In genomic region chr3:133572158-133573053, GRCh38 we compare ENCODE assay signal across 8 cellular contexts. TPM values are rescaled to one million over a fixed set of nuclear protein-coding genes. Genes with fewer than 3 reads are reported as not detected.
A peak's percentile ranks its signal among the peaks of the same experiment; 100 is the strongest.
DNase-seq lines count a peak whose midpoint lies in the region; ATAC-seq and TF ChIP-seq lines count a peak whose summit lies in the region.

No MANE protein-coding gene starts in this region.

- H3K27ac ChIP-seq in suprapubic skin: peak overlapping the region; percentile 81

- no peak for TF ChIP-seq EP300 in suprapubic skin (IDR thresholded peaks at IDR 0.05)

- ATAC-seq in HG03103 (IDR thresholded peaks at IDR 0.05; ENCODE audit: low read depth, unreplicated experiment): peak; percentile 22
- ATAC-seq in HG03280 (IDR thresholded peaks at IDR 0.05; ENCODE audit: unreplicated experiment): no peak
- no peak for ATAC-seq in GM19035 (IDR thresholded peaks at IDR 0.05; ENCODE audit: unreplicated experiment)

- no peaks in the 10 kb centered on the region for H3K9me3 Mint-ChIP-seq in activated T-helper 2 cell treated with anti-CD3 and anti-CD28 coated beads, Interferon-gamma antibody, Interleukin-2, Interleukin-4, amounts not matched to agents 10 μg/mL and 5 μg/mL and 100 μg/mL, durations not matched to agents 14 hours and 24 hours and 36 hours
- no peaks in the 10 kb centered on the region for H3K9me3 Mint-ChIP-seq in immature natural killer cell

- H3K27me3 Mint-ChIP-seq in activated T-helper 2 cell treated with anti-CD3 and anti-CD28 coated beads, Interferon-gamma antibody, Interleukin-2, Interleukin-4, amounts not matched to agents 10 μg/mL and 5 μg/mL and 100 μg/mL, durations not matched to agents 14 hours and 24 hours and 36 hours (ENCODE audit: low read depth): no peaks in the 10 kb centered on the region
- peaks cover 12 to 17% (median 14%) of the 10 kb centered on the region in 3 donors for H3K27me3 Mint-ChIP-seq in immature natural killer cell (ENCODE audit: low read depth in 3 of 3)

- H3K4me3 Mint-ChIP-seq in activated T-helper 2 cell treated with anti-CD3 and anti-CD28 coated beads, Interferon-gamma antibody, Interleukin-2, Interleukin-4, amounts not matched to agents 10 μg/mL and 5 μg/mL and 100 μg/mL, durations not matched to agents 14 hours and 24 hours and 36 hours (ENCODE audit: low read depth): peak overlapping the region; percentile 89
- peak overlapping the region; percentile 81 to 96 (median 89) for H3K4me3 Mint-ChIP-seq in immature natural killer cell

- H3K27me3 ChIP-seq in suprapubic skin: no peaks in the 10 kb centered on the region

- peaks cover 31% of the 10 kb centered on the region for H3K36me3 Mint-ChIP-seq in activated T-helper 2 cell treated with anti-CD3 and anti-CD28 coated beads, Interferon-gamma antibody, Interleukin-2, Interleukin-4, amounts not matched to agents 10 μg/mL and 5 μg/mL and 100 μg/mL, durations not matched to agents 14 hours and 24 hours and 36 hours (ENCODE audit: low read depth)
- H3K36me3 Mint-ChIP-seq in immature natural killer cell: peaks cover 10 to 19% (median 10%) of the 10 kb centered on the region in 3 donors

- no peak for DNase-seq in activated T-helper 2 cell treated with anti-CD3 and anti-CD28 coated beads, Interferon-gamma antibody, Interleukin-2, Interleukin-4, amounts not matched to agents 10 μg/mL and 5 μg/mL and 100 μg/mL, durations not matched to agents 14 hours and 24 hours and 36 hours (ENCODE audit: low spot score)
- peak; percentile 47 to 55 (median 54) for DNase-seq in immature natural killer cell
- no peak for DNase-seq in suprapubic skin (ENCODE audit: low spot score in 2 of 2)
- DNase-seq in NOMO-1 treated with DMSO at 0.1 percent for 48 hours (lab: John Stamatoyannopoulos, UW; ENCODE audit: unreplicated experiment): no peak

- intact Hi-C loops in activated T-helper 2 cell treated with anti-CD3 and anti-CD28 coated beads, Interferon-gamma antibody, Interleukin-2, Interleukin-4, amounts not matched to agents 10 μg/mL and 5 μg/mL and 100 μg/mL, durations not matched to agents 14 hours and 24 hours and 36 hours (cut with micrococcal nuclease): loop anchor here (1.0 to 2.0 kb wide), 9 partner anchors 66 to 1156 kb away; partner anchors contain the start of genes ANAPC13, DNAJC13, NPHP3 and RYK

- peaks cover 33% of the 10 kb centered on the region for H3K4me1 Mint-ChIP-seq in activated T-helper 2 cell treated with anti-CD3 and anti-CD28 coated beads, Interferon-gamma antibody, Interleukin-2, Interleukin-4, amounts not matched to agents 10 μg/mL and 5 μg/mL and 100 μg/mL, durations not matched to agents 14 hours and 24 hours and 36 hours (ENCODE audit: low read depth)
- H3K4me1 Mint-ChIP-seq in immature natural killer cell: peaks cover 46 to 57% of the 10 kb centered on the region in 2 donors

- 84% methylated on average over 19 of the region's 19 CpGs for WGBS in suprapubic skin

- no peaks in the 10 kb centered on the region for H3K9me3 ChIP-seq in suprapubic skin

- TF ChIP-seq POLR2A in suprapubic skin (IDR thresholded peaks at IDR 0.05): no peak

- peak overlapping the region; percentile 32 for H3K4me3 ChIP-seq in GM12875 (ENCODE audit: low read depth, low read length)
- H3K4me3 ChIP-seq in suprapubic skin: peak overlapping the region; percentile 89

- TF ChIP-seq CTCF in GM12875 (IDR thresholded peaks at IDR 0.05; ENCODE audit: borderline replicate concordance, insufficient read depth, low read depth, low read length): no peak
- TF ChIP-seq CTCF in suprapubic skin (IDR thresholded peaks at IDR 0.05): no peak

- peaks cover 38% of the 10 kb centered on the region for H3K4me1 ChIP-seq in suprapubic skin

- peak overlapping the region; percentile 100 for H3K27ac Mint-ChIP-seq in activated T-helper 2 cell treated with anti-CD3 and anti-CD28 coated beads, Interferon-gamma antibody, Interleukin-2, Interleukin-4, amounts not matched to agents 10 μg/mL and 5 μg/mL and 100 μg/mL, durations not matched to agents 14 hours and 24 hours and 36 hours
- peak overlapping the region; percentile 97 to 100 (median 99) for H3K27ac Mint-ChIP-seq in immature natural killer cell

- peaks cover 7% of the 10 kb centered on the region for H3K36me3 ChIP-seq in suprapubic skin

RNA-seq across cellular contexts. Expression of gene CDV3, which starts 1.1 kb away (rescaled TPM):
- 288 and 295 TPM in 2 replicates for total RNA-seq in activated T-helper 2 cell treated with anti-CD3 and anti-CD28 coated beads, Interferon-gamma antibody, Interleukin-2, Interleukin-4, amounts not matched to agents 10 μg/mL and 5 μg/mL and 100 μg/mL, durations not matched to agents 14 hours and 24 hours and 36 hours
- polyA plus RNA-seq in immature natural killer cell: 10 to 100 TPM; 29.4 to 44.4 (median 30.9) TPM
- total RNA-seq in suprapubic skin: 100 to 1,000 TPM in 2 of 4 donors, 10 to 100 TPM in 2; 75.9 to 122 (median 98.7) TPM

Comparison
In these comparisons a context has a peak if more than half of its experiments do, and no peak if none do; other contexts are left out.
1. DNase-seq: peak in immature natural killer cell (3 of 3); none in activated T-helper 2 cell treated with anti-CD3 and anti-CD28 coated beads, Interferon-gamma antibody, Interleukin-2, Interleukin-4, amounts not matched to agents 10 μg/mL and 5 μg/mL and 100 μg/mL, durations not matched to agents 14 hours and 24 hours and 36 hours (single experiment), suprapubic skin (0 of 2) and NOMO-1 treated with DMSO at 0.1 percent for 48 hours (single experiment).